ENCODE assay signal across 1 cellular context in the genomic region with DNA sequence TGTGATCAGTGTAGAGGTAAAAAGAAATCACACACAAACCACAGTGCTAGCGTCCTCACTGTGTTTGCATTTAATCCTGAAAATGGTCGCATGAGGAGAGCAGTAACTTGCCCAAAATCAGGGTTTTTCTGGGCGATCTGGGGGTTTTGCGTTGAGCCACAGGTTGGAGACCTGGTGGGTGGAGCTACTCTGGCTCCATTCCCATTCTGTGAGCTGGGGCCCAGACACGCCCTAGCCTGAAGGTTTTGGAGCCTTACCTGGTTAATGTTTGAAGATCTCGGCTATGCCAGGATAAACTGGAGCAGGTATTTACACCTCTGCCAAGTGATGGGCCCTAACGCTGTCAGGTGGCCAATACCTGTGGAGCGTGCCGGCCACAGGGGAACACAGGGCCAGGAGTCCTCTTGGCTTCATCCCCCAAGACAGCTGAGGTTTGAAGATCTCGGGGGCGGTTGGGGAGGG.
TF ChIP-seq lines count a peak whose summit lies in the region.

No MANE protein-coding gene starts in this region.

TF ChIP-seq in SK-N-SH treated with all-trans-retinoic acid at 6 μM for 48 hours, 23 proteins besides CTCF, POLR2A, EP300 and RAD21 (continued from another document):
- TF ChIP-seq, protein P1, sequence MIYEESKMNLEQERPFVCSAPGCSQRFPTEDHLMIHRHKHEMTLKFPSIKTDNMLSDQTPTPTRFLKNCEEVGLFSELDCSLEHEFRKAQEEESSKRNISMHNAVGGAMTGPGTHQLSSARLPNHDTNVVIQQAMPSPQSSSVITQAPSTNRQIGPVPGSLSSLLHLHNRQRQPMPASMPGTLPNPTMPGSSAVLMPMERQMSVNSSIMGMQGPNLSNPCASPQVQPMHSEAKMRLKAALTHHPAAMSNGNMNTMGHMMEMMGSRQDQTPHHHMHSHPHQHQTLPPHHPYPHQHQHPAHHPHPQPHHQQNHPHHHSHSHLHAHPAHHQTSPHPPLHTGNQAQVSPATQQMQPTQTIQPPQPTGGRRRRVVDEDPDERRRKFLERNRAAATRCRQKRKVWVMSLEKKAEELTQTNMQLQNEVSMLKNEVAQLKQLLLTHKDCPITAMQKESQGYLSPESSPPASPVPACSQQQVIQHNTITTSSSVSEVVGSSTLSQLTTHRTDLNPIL (CRISPR knock-in tag; IDR thresholded peaks at IDR 0.05; ENCODE audit: low read depth) = no peak
- TF ChIP-seq, protein P2, sequence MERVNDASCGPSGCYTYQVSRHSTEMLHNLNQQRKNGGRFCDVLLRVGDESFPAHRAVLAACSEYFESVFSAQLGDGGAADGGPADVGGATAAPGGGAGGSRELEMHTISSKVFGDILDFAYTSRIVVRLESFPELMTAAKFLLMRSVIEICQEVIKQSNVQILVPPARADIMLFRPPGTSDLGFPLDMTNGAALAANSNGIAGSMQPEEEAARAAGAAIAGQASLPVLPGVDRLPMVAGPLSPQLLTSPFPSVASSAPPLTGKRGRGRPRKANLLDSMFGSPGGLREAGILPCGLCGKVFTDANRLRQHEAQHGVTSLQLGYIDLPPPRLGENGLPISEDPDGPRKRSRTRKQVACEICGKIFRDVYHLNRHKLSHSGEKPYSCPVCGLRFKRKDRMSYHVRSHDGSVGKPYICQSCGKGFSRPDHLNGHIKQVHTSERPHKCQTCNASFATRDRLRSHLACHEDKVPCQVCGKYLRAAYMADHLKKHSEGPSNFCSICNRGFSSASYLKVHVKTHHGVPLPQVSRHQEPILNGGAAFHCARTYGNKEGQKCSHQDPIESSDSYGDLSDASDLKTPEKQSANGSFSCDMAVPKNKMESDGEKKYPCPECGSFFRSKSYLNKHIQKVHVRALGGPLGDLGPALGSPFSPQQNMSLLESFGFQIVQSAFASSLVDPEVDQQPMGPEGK (CRISPR knock-in tag; IDR thresholded peaks at IDR 0.05; ENCODE audit: borderline replicate concordance) = no peak
TF ChIP-seq in SK-N-SH treated with all-trans-retinoic acid at 6 μM for 48 hours: peak in this region for 0.
